Comparison of ENCODE assay signal across 38 cellular contexts in the genomic region with DNA sequence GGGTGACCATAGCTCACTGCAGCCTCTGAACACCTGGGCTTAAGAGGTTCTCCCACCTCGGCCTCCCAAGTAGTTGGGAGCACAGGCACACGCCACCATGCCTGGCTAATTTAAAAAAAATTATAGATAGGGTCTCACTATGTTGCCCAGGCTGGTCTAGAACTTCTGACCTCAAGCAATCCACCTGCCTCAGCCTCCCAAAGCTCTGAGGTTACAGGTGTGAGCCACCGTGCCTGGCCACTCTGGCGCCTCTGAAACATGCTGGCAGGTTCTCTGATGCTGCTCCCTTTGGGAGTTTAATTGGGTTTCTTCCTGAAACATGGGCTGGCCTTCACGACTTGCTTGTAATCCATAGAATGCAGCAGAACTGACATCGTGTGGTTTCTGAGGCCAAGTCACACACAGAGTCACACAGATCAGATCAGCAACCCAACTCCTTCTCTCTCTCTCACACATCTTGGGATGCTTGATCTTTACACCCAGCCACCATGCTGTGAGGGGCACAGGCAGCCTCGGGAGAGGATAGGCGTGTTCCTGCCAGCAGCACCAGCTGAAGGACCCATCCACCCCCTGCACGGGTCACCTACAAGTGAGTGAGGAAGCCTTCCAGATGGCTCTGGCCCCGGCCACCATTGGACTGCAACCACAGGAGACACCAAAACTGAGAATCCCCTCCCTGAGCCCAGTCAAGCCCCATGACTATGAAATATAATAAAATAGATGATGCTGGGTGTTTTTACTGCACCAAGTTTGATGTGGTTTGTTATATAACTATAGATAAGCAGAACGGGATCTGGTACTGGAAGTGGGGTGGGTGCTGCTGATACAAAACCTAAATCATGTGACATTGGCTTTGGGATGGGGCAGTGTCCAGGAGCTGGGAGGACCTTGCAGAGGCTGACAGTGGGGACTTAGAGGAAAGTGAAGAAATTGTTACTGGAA. TPM values are rescaled to one million over a fixed set of nuclear protein-coding genes. Genes with fewer than 3 reads are reported as not detected.
"Had no signal": no experiment of that assay in that cellular context is flagged by ENCODE, and none has a peak within 500 bp of the region (broad histone marks: within the 10 kb centered on the region; RNA-seq: fewer than 3 reads in every experiment).

No MANE protein-coding gene starts in this region.

- H3K36me3 ChIP-seq: brain microvascular endothelial cell, cardiac muscle cell, colonic mucosa had no signal

- H3K4me1 ChIP-seq: colonic mucosa had no signal

- H3K27ac ChIP-seq: brain microvascular endothelial cell, cardiac muscle cell, colonic mucosa, KMS-11 had no signal

- H3K9me3 ChIP-seq: colonic mucosa had no signal

- H3K4me3 Mint-ChIP-seq: activated CD4-positive, alpha-beta T cell treated with anti-CD3 and anti-CD28 coated beads for 36 hours; activated CD4-positive, alpha-beta T cell treated with anti-CD3 and anti-CD28 coated beads, Interleukin-2, amount 10 ng/mL, durations not matched to agents 7 days and 5 days; activated CD8-positive, alpha-beta T cell treated with anti-CD3 and anti-CD28 coated beads, Interleukin-2, amount 10 ng/mL, durations not matched to agents 7 days and 5 days; activated naive CD4-positive, alpha-beta T cell treated with anti-CD3 and anti-CD28 coated beads, Interleukin-2, amount 10 ng/mL, durations not matched to agents 7 days and 5 days; activated naive CD8-positive, alpha-beta T cell; activated naive CD8-positive, alpha-beta T cell treated with anti-CD3 and anti-CD28 coated beads, Interleukin-2, amount 50 U/mL, for 24 hours; central memory CD8-positive, alpha-beta T cell; T-helper 2 cell treated with Interferon-gamma antibody and Interleukin-4, amounts not matched to agents 5 μg/mL and 100 μg/mL, for 36 hours; WTC11 had no signal

- H3K9ac ChIP-seq: KMS-11 had no signal

- H3K9me3 Mint-ChIP-seq: activated CD4-positive, alpha-beta T cell treated with anti-CD3 and anti-CD28 coated beads, Interleukin-2, amount 10 ng/mL, durations not matched to agents 7 days and 5 days; activated naive CD4-positive, alpha-beta T cell treated with anti-CD3 and anti-CD28 coated beads, Interleukin-2, amount 10 ng/mL, durations not matched to agents 7 days and 5 days; activated naive CD8-positive, alpha-beta T cell treated with anti-CD3 and anti-CD28 coated beads, Interleukin-2, amount 50 U/mL, for 24 hours; central memory CD8-positive, alpha-beta T cell; T-helper 2 cell treated with Interferon-gamma antibody and Interleukin-4, amounts not matched to agents 5 μg/mL and 100 μg/mL, for 36 hours had no signal

- DNase-seq: activated CD4-positive, alpha-beta T cell treated with anti-CD3 and anti-CD28 coated beads for 36 hours; activated CD4-positive, alpha-beta T cell treated with anti-CD3 and anti-CD28 coated beads, Interleukin-2, amount 10 ng/mL, durations not matched to agents 7 days and 5 days; activated CD4-positive, alpha-beta T cell treated with anti-CD3 and anti-CD28 coated beads, Interleukin-2, amount 50 U/mL, for 48 hours; activated CD8-positive, alpha-beta memory T cell treated with anti-CD3 and anti-CD28 coated beads, Interleukin-2, amount 50 U/mL, for 48 hours; activated CD8-positive, alpha-beta T cell treated with anti-CD3 and anti-CD28 coated beads, Interleukin-2, amount 10 ng/mL, durations not matched to agents 7 days and 5 days; activated effector memory CD4-positive, alpha-beta T cell treated with Interleukin-2 at 50 U/mL for 16 hours; activated naive CD4-positive, alpha-beta T cell treated with anti-CD3 and anti-CD28 coated beads, Interleukin-2, amount 10 ng/mL, durations not matched to agents 7 days and 5 days; activated naive CD8-positive, alpha-beta T cell treated with anti-CD3 and anti-CD28 coated beads, Interleukin-2, amount 50 U/mL, for 24 hours; activated T-cell treated with anti-CD3 and anti-CD28 coated beads, Interleukin-2, amount 50 U/mL, for 48 hours; anterior cingulate cortex; brain microvascular endothelial cell; colonic mucosa; NCI-H1048; NCI-H1105 treated with DMSO at 0.1 percent for 48 hours; NCI-H1436; NCI-H1694; NCI-H1930; NCI-H2081 treated with DMSO at 0.1 percent for 48 hours; NCI-H226; NCI-H446 treated with DMSO at 0.1 percent for 48 hours; NCI-H524; NCI-H69; NCI-H82; NK-92 treated with Interleukin-12 subunit alpha and Interleukin-12 subunit beta, amount 100 ng/mL, for 24 hours; SIG-M5 had no signal

- H3K4me3 ChIP-seq: cardiac muscle cell, colonic mucosa had no signal

- H3K36me3 Mint-ChIP-seq: activated naive CD8-positive, alpha-beta T cell had no signal

- H3K27ac Mint-ChIP-seq: activated CD4-positive, alpha-beta T cell treated with anti-CD3 and anti-CD28 coated beads for 36 hours; activated CD4-positive, alpha-beta T cell treated with anti-CD3 and anti-CD28 coated beads, Interleukin-2, amount 10 ng/mL, durations not matched to agents 7 days and 5 days; activated CD8-positive, alpha-beta T cell treated with anti-CD3 and anti-CD28 coated beads, Interleukin-2, amount 10 ng/mL, durations not matched to agents 7 days and 5 days; activated naive CD4-positive, alpha-beta T cell treated with anti-CD3 and anti-CD28 coated beads, Interleukin-2, amount 10 ng/mL, durations not matched to agents 7 days and 5 days; activated naive CD8-positive, alpha-beta T cell; activated naive CD8-positive, alpha-beta T cell treated with anti-CD3 and anti-CD28 coated beads, Interleukin-2, amount 50 U/mL, for 24 hours; T-helper 2 cell treated with Interferon-gamma antibody and Interleukin-4, amounts not matched to agents 5 μg/mL and 100 μg/mL, for 36 hours; WTC11 had no signal

- H3K4me2 ChIP-seq: KMS-11 had no signal

RNA-seq across cellular contexts. Expression of a gene that starts 3.1 kb away (rescaled TPM):
- total RNA-seq: activated CD4-positive, alpha-beta T cell treated with anti-CD3 and anti-CD28 coated beads for 36 hours; activated CD4-positive, alpha-beta T cell treated with anti-CD3 and anti-CD28 coated beads, Interleukin-2, amount 10 ng/mL, durations not matched to agents 7 days and 5 days; activated CD8-positive, alpha-beta T cell treated with anti-CD3 and anti-CD28 coated beads, Interleukin-2, amount 10 ng/mL, durations not matched to agents 7 days and 5 days; cardiac muscle cell; chondrocyte; colonic mucosa; LHCN-M2; M059J; OCI-LY7; RPMI7951; SK-MEL-5; T-helper 1 cell treated with Interleukin-12 subunit alpha and Interleukin-12 subunit beta and Interleukin-4 antibody, amounts not matched to agents 30 ng/mL and 1 ng/mL, for 36 hours had no signal
- polyA plus RNA-seq: cardiac muscle cell had no signal

RNA-seq across cellular contexts. Expression of a gene that starts 22.1 kb away (rescaled TPM):
- total RNA-seq: activated CD4-positive, alpha-beta T cell treated with anti-CD3 and anti-CD28 coated beads for 36 hours; activated CD4-positive, alpha-beta T cell treated with anti-CD3 and anti-CD28 coated beads, Interleukin-2, amount 10 ng/mL, durations not matched to agents 7 days and 5 days; activated CD8-positive, alpha-beta T cell treated with anti-CD3 and anti-CD28 coated beads, Interleukin-2, amount 10 ng/mL, durations not matched to agents 7 days and 5 days; cardiac muscle cell; chondrocyte; colonic mucosa; LHCN-M2; M059J; OCI-LY7; RPMI7951; SK-MEL-5; T-helper 1 cell treated with Interleukin-12 subunit alpha and Interleukin-12 subunit beta and Interleukin-4 antibody, amounts not matched to agents 30 ng/mL and 1 ng/mL, for 36 hours; WTC11 had no signal
- polyA plus RNA-seq: cardiac muscle cell had no signal
